11 cellular contexts compared by ENCODE assay signal in the genomic region with DNA sequence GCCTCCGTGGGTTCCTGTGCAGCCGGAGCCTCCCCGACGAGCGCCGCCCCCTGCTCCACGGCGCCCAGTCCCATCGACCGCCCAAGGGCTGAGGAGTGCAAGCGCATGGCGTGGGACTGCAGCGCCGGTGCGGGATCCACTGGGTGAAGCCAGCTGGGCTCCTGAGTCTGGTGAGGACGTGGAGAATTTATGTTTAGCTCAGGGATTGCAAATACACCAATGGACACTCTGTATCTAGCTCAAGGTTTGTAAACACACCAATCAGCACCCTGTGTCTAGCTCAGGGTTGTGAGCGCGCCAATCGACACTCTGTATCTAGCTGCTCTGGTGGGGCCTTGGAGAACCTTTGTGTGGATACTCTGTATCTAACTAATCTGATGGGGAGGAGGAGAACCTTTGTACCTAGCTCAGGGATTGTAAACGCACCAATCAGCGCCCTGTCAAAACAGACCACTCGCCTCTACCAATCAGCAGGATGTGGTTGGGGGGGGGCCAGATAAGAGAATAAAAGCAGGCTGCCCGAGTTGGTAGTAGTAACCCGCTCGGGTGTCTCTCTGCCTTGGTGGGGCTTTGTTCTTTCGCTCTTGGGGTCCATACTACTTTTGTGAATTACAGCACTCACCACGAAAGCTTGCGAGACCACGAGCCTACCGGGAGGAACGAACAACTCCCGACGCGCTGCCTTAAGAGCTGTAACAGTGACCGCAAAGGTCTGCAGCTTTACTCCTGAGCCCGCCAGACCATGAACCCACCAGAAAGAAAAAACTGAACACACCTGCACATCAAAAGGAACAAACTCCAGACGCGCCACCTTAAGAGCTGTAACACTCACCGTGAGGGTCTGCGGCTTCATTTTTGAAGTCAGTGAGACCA. TPM values are rescaled to one million over a fixed set of nuclear protein-coding genes. Genes with fewer than 3 reads are reported as not detected.
A peak's percentile ranks its signal among the peaks of the same experiment; 100 is the strongest.
DNase-seq lines count a peak whose midpoint lies in the region; ATAC-seq and TF ChIP-seq lines count a peak whose summit lies in the region.
"Not testable (repeated sequence)": the region's sequence is repeated elsewhere in the genome, so short reads cannot be mapped to it uniquely, and the experiment has no call there.
"Had no signal": no experiment of that assay in that cellular context is flagged by ENCODE, and none has a peak within 500 bp of the region (broad histone marks: within the 10 kb centered on the region; RNA-seq: fewer than 3 reads in every experiment).

No MANE protein-coding gene starts in this region.

- not testable (repeated sequence) for H3K27ac ChIP-seq in BLaER1
- peak overlapping the region; percentile 87 for H3K27ac ChIP-seq in OCI-LY1 (ENCODE audit: low read depth, low read length, poor library complexity, severe bottlenecking)

- H4K20me1 ChIP-seq in BLaER1; OCI-LY1 (ENCODE audit: insufficient read depth, low read length): not testable (repeated sequence)

- H3K4me2 ChIP-seq in BLaER1, result peak overlapping the region; percentile 36; the same call in 1 of the 2 replicates
- peak overlapping the region; percentile 50 for H3K4me2 ChIP-seq in OCI-LY1 (ENCODE audit: low read length)

- peaks cover 48% of the 10 kb centered on the region for H3K27me3 Mint-ChIP-seq in stimulated activated memory B cell treated with anti-CD40 and anti-IgM and Interleukin-4, amounts not matched to agents 10 μg/mL and 1 μg/mL and 100 μg/mL, for 72 hours

- not testable (repeated sequence) for ATAC-seq in stimulated activated memory B cell treated with anti-CD40 and anti-IgM and Interleukin-4, amounts not matched to agents 10 μg/mL and 1 μg/mL and 100 μg/mL, for 72 hours

- H2AFZ ChIP-seq in OCI-LY1 (ENCODE audit: low read length), result not testable (repeated sequence)

- peak; percentile 13 to 25 for DNase-seq in activated CD4-positive, alpha-beta T cell treated with anti-CD3 and anti-CD28 coated beads, Interleukin-2, amount 50 U/mL, for 24 hours (ENCODE audit: low read depth in 1 of 2, low spot score in 1 of 2)
- peak; percentile 80 for DNase-seq in activated effector memory CD4-positive, alpha-beta T cell treated with anti-CD3 and anti-CD28 coated beads, Interleukin-2, amount 50 U/mL, for 16 hours
- peak; percentile 20 for DNase-seq in dermis blood vessel endothelial cell
- peak; percentile 26 for DNase-seq in left kidney (ENCODE audit: low read depth, low spot score)
- DNase-seq in stimulated activated CD4-positive, alpha-beta T cell treated with anti-CD3 and anti-CD28 coated beads, Interleukin-12 subunit alpha, Interleukin-12 subunit beta, amount 100 ng/mL, for 4 hours, result peak; percentile 27

- H3K9ac ChIP-seq in BLaER1, result not testable (repeated sequence)
- peak overlapping the region; percentile 31; the same call in 1 of the 2 replicates for H3K9ac ChIP-seq in OCI-LY1 (ENCODE audit: low read length)

- H3K36me3 Mint-ChIP-seq in stimulated activated memory B cell treated with anti-CD40 and anti-IgM and Interleukin-4, amounts not matched to agents 10 μg/mL and 1 μg/mL and 100 μg/mL, for 72 hours, result not testable (repeated sequence)

- not testable (repeated sequence) for H3K9me3 Mint-ChIP-seq in stimulated activated memory B cell treated with anti-CD40 and anti-IgM and Interleukin-4, amounts not matched to agents 10 μg/mL and 1 μg/mL and 100 μg/mL, for 72 hours

- H3K9me3 ChIP-seq in BLaER1; OCI-LY1 (ENCODE audit: low read length): not testable (repeated sequence)

- not testable (repeated sequence) for TF ChIP-seq CTCF in OCI-LY1 (IDR thresholded peaks at IDR 0.05; ENCODE audit: low read length)

- not testable (repeated sequence) for H3K27ac Mint-ChIP-seq in stimulated activated memory B cell treated with anti-CD40 and anti-IgM and Interleukin-4, amounts not matched to agents 10 μg/mL and 1 μg/mL and 100 μg/mL, for 72 hours

- H3K4me1 Mint-ChIP-seq in stimulated activated memory B cell treated with anti-CD40 and anti-IgM and Interleukin-4, amounts not matched to agents 10 μg/mL and 1 μg/mL and 100 μg/mL, for 72 hours, result peaks cover 12% of the 10 kb centered on the region

- H3K27me3 ChIP-seq in BLaER1, result peaks cover 25% of the 10 kb centered on the region
- not testable (repeated sequence) for H3K27me3 ChIP-seq in OCI-LY1 (ENCODE audit: insufficient read depth, low read length)

- H3K36me3 ChIP-seq in BLaER1; OCI-LY1 (ENCODE audit: insufficient read depth, low read length): not testable (repeated sequence)

- not testable (repeated sequence) for H3K9me2 ChIP-seq in OCI-LY1 (ENCODE audit: low read depth, low read length)

- H3K4me1 ChIP-seq in BLaER1 (0 out of 2 replicates have a peak, but pooled peaks cover 12% of the 10 kb centered on the region), OCI-LY1 (ENCODE audit: insufficient read depth, low read length, severe bottlenecking) (peaks cover 33% of the 10 kb centered on the region)

- H3F3A ChIP-seq in OCI-LY1 (ENCODE audit: insufficient read depth, low read length), result not testable (repeated sequence)

- not testable (repeated sequence) for H3K4me3 ChIP-seq in BLaER1
- H3K4me3 ChIP-seq in OCI-LY1 (ENCODE audit: low read depth, low read length, poor library complexity, severe bottlenecking), result peak overlapping the region; percentile 33

- not testable (repeated sequence) for H3K79me2 ChIP-seq in OCI-LY1 (ENCODE audit: insufficient read depth, low read length)

- H3K4me3 Mint-ChIP-seq in stimulated activated memory B cell treated with anti-CD40 and anti-IgM and Interleukin-4, amounts not matched to agents 10 μg/mL and 1 μg/mL and 100 μg/mL, for 72 hours, result peak overlapping the region; percentile 68

RNA-seq across cellular contexts. Expression of gene APOBEC1, which starts 25.3 kb away (rescaled TPM):
- total RNA-seq in dermis blood vessel endothelial cell, result not detected in 2 replicates
- total RNA-seq: lung, MCF 10A, SJCRH30 had no signal

RNA-seq across cellular contexts. Expression of gene GDF3, which starts 55.2 kb away (rescaled TPM):
- total RNA-seq in dermis blood vessel endothelial cell, result 2.2 and 2.9 TPM in 2 replicates
- total RNA-seq: lung, MCF 10A, SJCRH30 had no signal

Comparison
In these comparisons a context has a peak if more than half of its experiments do, and no peak if none do; other contexts are left out.
1. DNase-seq: peak in every context shown above with its lines; median percentile 80 in activated effector memory CD4-positive, alpha-beta T cell treated with anti-CD3 and anti-CD28 coated beads, Interleukin-2, amount 50 U/mL, for 16 hours; 27 in stimulated activated CD4-positive, alpha-beta T cell treated with anti-CD3 and anti-CD28 coated beads, Interleukin-12 subunit alpha, Interleukin-12 subunit beta, amount 100 ng/mL, for 4 hours; 26 in left kidney; 20 in dermis blood vessel endothelial cell; 19 in activated CD4-positive, alpha-beta T cell treated with anti-CD3 and anti-CD28 coated beads, Interleukin-2, amount 50 U/mL, for 24 hours.